Comparison of ENCODE assay signal across 8 cellular contexts in genomic region chr5:180816608-180817534, GRCh38. TPM values are rescaled to one million over a fixed set of nuclear protein-coding genes. Genes with fewer than 3 reads are reported as not detected.
DNase-seq lines count a peak whose midpoint lies in the region; ATAC-seq and TF ChIP-seq lines count a peak whose summit lies in the region.

No MANE protein-coding gene starts in this region.

- POLR2A ChIA-PET in GM10248 (lab: Yijun Ruan, JAX): no interaction called here

- H3K4me1 Mint-ChIP-seq in central memory CD8-positive, alpha-beta T cell: peaks cover 2% of the 10 kb centered on the region
- H3K4me1 Mint-ChIP-seq in neural crest cell: peaks cover 35% of the 10 kb centered on the region

- CTCF ChIA-PET in GM10248 (lab: Yijun Ruan, JAX): interaction anchor here (0.8 to 3.7 kb wide), 7 partner anchors 8 to 52 kb away, joined by 3 to 21 read pairs (median 5); no protein-coding TSS in a partner anchor

- no peak for ATAC-seq in central memory CD8-positive, alpha-beta T cell (replicated peaks; ENCODE audit: extremely low read depth, poor library complexity, severe bottlenecking)

- peaks cover 11% of the 10 kb centered on the region for H3K27me3 Mint-ChIP-seq in central memory CD8-positive, alpha-beta T cell
- H3K27me3 Mint-ChIP-seq in neural crest cell (ENCODE audit: low read depth): no peaks in the 10 kb centered on the region

- H3K9me3 Mint-ChIP-seq in central memory CD8-positive, alpha-beta T cell: no peaks in the 10 kb centered on the region
- no peaks in the 10 kb centered on the region for H3K9me3 Mint-ChIP-seq in neural crest cell

- TF ChIP-seq CTCF in neural crest cell (conservative IDR thresholded peaks at IDR 0.05) (no peak), GM10248 (IDR thresholded peaks at IDR 0.05; ENCODE audit: control extremely low read depth, extremely low read depth, low read depth, missing control alignments) (no peak)

- H3K4me3 ChIP-seq in GM08714 (ENCODE audit: low read length): peak overlapping the region; percentile 3; the same call in 1 of the 2 replicates

- peak; percentile 20 for DNase-seq in MV-4-11 (lab: John Stamatoyannopoulos, UW)
- DNase-seq in central memory CD8-positive, alpha-beta T cell (ENCODE audit: low spot score in 2 of 2): no peak
- no peak for DNase-seq in neural crest cell (ENCODE audit: low read depth, low spot score)
- no peak for DNase-seq in NCI-H1105 (lab: John Stamatoyannopoulos, UW)
- DNase-seq in nucleus accumbens (lab: John Stamatoyannopoulos, UW): no peak
- no peak for DNase-seq in DMS114 treated with DMSO at 0.1 percent for 48 hours (lab: John Stamatoyannopoulos, UW; ENCODE audit: unreplicated experiment)
- DNase-seq in GM10248 (ENCODE audit: extremely low spot score): no peak

- peak overlapping the region; percentile 10 for H3K4me3 Mint-ChIP-seq in central memory CD8-positive, alpha-beta T cell
- peak overlapping the region; percentile 67 for H3K4me3 Mint-ChIP-seq in neural crest cell

- H3K27ac Mint-ChIP-seq in central memory CD8-positive, alpha-beta T cell (ENCODE audit: low read depth): no peak overlapping the region
- peak overlapping the region; percentile 78 for H3K27ac Mint-ChIP-seq in neural crest cell (ENCODE audit: unreplicated experiment)

- peaks cover 3% of the 10 kb centered on the region for H3K36me3 Mint-ChIP-seq in central memory CD8-positive, alpha-beta T cell (ENCODE audit: insufficient read depth)
- no peaks in the 10 kb centered on the region for H3K36me3 Mint-ChIP-seq in neural crest cell (ENCODE audit: low read depth)

RNA-seq across cellular contexts. Expression of gene MGAT1, which starts 14.3 kb away (rescaled TPM):
- total RNA-seq in neural crest cell: 57.0 and 57.1 TPM in 2 replicates

RNA-seq across cellular contexts. Expression of gene ZFP62, which starts 44.2 kb away (rescaled TPM):
- total RNA-seq in neural crest cell: 41.6 and 44.4 TPM in 2 replicates
